In the genomic region with DNA sequence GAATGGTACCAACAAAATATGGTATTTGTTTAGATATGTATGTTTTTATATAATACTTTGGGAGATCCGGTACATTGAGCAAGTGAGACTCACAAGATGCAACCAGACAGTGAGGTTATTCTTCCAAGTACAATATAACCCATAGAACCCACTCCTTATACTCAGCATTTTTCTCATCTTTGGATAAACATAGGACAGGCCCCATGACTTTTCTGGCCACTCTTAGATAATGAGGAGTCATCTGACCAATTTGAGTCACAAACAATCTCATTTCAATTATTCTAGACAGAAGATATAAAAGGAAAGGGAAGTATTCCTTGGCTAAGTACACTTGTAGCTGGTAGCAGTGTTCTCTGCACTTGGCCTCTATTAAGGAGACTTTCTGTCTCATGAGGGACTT, we compare ENCODE assay signal across 22 cellular contexts.
DNase-seq lines count a peak whose midpoint lies in the region; ATAC-seq, FAIRE-seq and TF ChIP-seq lines count a peak whose summit lies in the region.
"Had no signal": no experiment of that assay in that cellular context is flagged by ENCODE, and none has a peak within 500 bp of the region (broad histone marks: within the 10 kb centered on the region; RNA-seq: fewer than 3 reads in every experiment).

No MANE protein-coding gene starts in this region.

- no peak overlapping the region for H3K4me3 Mint-ChIP-seq in activated CD8-positive, alpha-beta T cell treated with anti-CD3 and anti-CD28 coated beads for 36 hours
- H3K4me3 Mint-ChIP-seq: activated naive CD4-positive, alpha-beta T cell treated with anti-CD3 and anti-CD28 coated beads for 36 hours; activated T-cell treated with anti-CD3 and anti-CD28 coated beads, Interleukin-2, amount 50 U/mL, for 4 hours; stimulated activated naive CD8-positive, alpha-beta T cell treated with anti-CD3 and anti-CD28 coated beads, Interleukin-15, amount 100 ng/mL, for 72 hours had no signal

- H3K36me3 ChIP-seq in upper lobe of left lung = no peaks in the 10 kb centered on the region

- H3K9me3 ChIP-seq in A549 (no peaks in the 10 kb centered on the region), upper lobe of left lung (no peaks in the 10 kb centered on the region)

- TF ChIP-seq POLR2A in A549 (IDR thresholded peaks at IDR 0.05; ENCODE audit: low read length) (no peak), upper lobe of left lung (IDR thresholded peaks at IDR 0.05) (no peak), GM18505 (IDR thresholded peaks at IDR 0.05; ENCODE audit: borderline replicate concordance, extremely low read depth, insufficient read depth, insufficient read length) (no peak)

- TF ChIP-seq CTCF in A549 (IDR thresholded peaks at IDR 0.05) (no peak), upper lobe of left lung (IDR thresholded peaks at IDR 0.05) (no peak)
- TF ChIP-seq CTCF in activated CD8-positive, alpha-beta T cell treated with anti-CD3 and anti-CD28 coated beads for 36 hours (IDR thresholded peaks at IDR 0.05) = no peak

- ATAC-seq in A549 = no peak
- no peak for ATAC-seq in upper lobe of left lung (ENCODE audit: low FRiP score in 2 of 2)
- no peak for ATAC-seq in activated CD8-positive, alpha-beta T cell treated with anti-CD3 and anti-CD28 coated beads for 36 hours
- ATAC-seq in GM18505 (IDR thresholded peaks at IDR 0.05; ENCODE audit: unreplicated experiment) = no peak
- ATAC-seq: activated T-cell treated with anti-CD3 and anti-CD28 coated beads, Interleukin-2, amount 50 U/mL, for 4 hours; stimulated activated naive CD8-positive, alpha-beta T cell treated with anti-CD3 and anti-CD28 coated beads, Interleukin-15, amount 100 ng/mL, for 72 hours had no signal

- H3K4me1 Mint-ChIP-seq in activated CD8-positive, alpha-beta T cell treated with anti-CD3 and anti-CD28 coated beads for 36 hours (ENCODE audit: low read depth) = no peaks in the 10 kb centered on the region

- H3K27me3 ChIP-seq in upper lobe of left lung = no peaks in the 10 kb centered on the region

- H3K27me3 Mint-ChIP-seq in activated CD8-positive, alpha-beta T cell treated with anti-CD3 and anti-CD28 coated beads for 36 hours = peaks cover 10% of the 10 kb centered on the region

- H3K4me1 ChIP-seq in A549 = peaks cover 61% of the 10 kb centered on the region
- no peaks in the 10 kb centered on the region for H3K4me1 ChIP-seq in upper lobe of left lung

- no peak overlapping the region for H3K4me2 ChIP-seq in A549

- H3K36me3 Mint-ChIP-seq in activated CD8-positive, alpha-beta T cell treated with anti-CD3 and anti-CD28 coated beads for 36 hours (ENCODE audit: low read depth) = no peaks in the 10 kb centered on the region

- no peak overlapping the region for H3K27ac Mint-ChIP-seq in activated CD8-positive, alpha-beta T cell treated with anti-CD3 and anti-CD28 coated beads for 36 hours
- H3K27ac Mint-ChIP-seq: activated naive CD4-positive, alpha-beta T cell treated with anti-CD3 and anti-CD28 coated beads for 36 hours had no signal

- H3K27ac ChIP-seq in A549 = peak overlapping the region; percentile 9 to 81; a peak in 2 of 6 replicates
- no peak overlapping the region for H3K27ac ChIP-seq in upper lobe of left lung
- H3K27ac ChIP-seq: epithelial cell of prostate had no signal

- no peaks in the 10 kb centered on the region for H3K9me3 Mint-ChIP-seq in activated CD8-positive, alpha-beta T cell treated with anti-CD3 and anti-CD28 coated beads for 36 hours
- H3K9me3 Mint-ChIP-seq: activated naive CD4-positive, alpha-beta T cell treated with anti-CD3 and anti-CD28 coated beads for 36 hours; activated T-cell treated with anti-CD3 and anti-CD28 coated beads, Interleukin-2, amount 50 U/mL, for 4 hours had no signal

- DNase-seq in A549 (ENCODE audit: low read depth in 1 of 2, low spot score in 1 of 2) = no peak
- DNase-seq in OCI-M1 (lab: John Stamatoyannopoulos, UW) = peak; percentile 13
- peak; percentile 18 for DNase-seq in fibroblast of peridontal ligament (ENCODE audit: extremely low read depth)
- peak; percentile 58 for DNase-seq in pons (ENCODE audit: low spot score)
- DNase-seq in upper lobe of left lung = no peak
- DNase-seq in activated CD8-positive, alpha-beta T cell treated with anti-CD3 and anti-CD28 coated beads for 36 hours = no peak
- no peak for DNase-seq in NCI-H446 treated with DMSO at 0.1 percent for 48 hours (lab: John Stamatoyannopoulos, UW)
- DNase-seq: activated CD4-positive, CD25-positive, alpha-beta regulatory T cell treated with anti-CD3 and anti-CD28 coated beads, Interleukin-2, amount 50 U/mL, for 72 hours; activated naive CD4-positive, alpha-beta T cell treated with anti-CD3 and anti-CD28 coated beads for 36 hours; activated T-cell treated with anti-CD3 and anti-CD28 coated beads, Interleukin-2, amount 50 U/mL, for 4 hours; amygdala; GOT3; NCI-H1417; NCI-H2107; NCI-H526 treated with DMSO at 0.1 percent for 48 hours; occipital lobe; Right ventricle myocardium superior; stimulated activated naive CD8-positive, alpha-beta T cell treated with anti-CD3 and anti-CD28 coated beads, Interleukin-15, amount 100 ng/mL, for 72 hours; SW 1271 had no signal

- no peak for FAIRE-seq in A549 (lab: Jason Lieb, UNC)
- FAIRE-seq: keratinocyte had no signal

- no peak for TF ChIP-seq RAD21 in A549 (conservative IDR thresholded peaks at IDR 0.05 in 1 of 2, IDR thresholded peaks at IDR 0.05 in 1 of 2)

- CTCF ChIA-PET in A549 (lab: Yijun Ruan, JAX) = no interaction called here
- CTCF ChIA-PET in activated CD8-positive, alpha-beta T cell treated with anti-CD3 and anti-CD28 coated beads for 36 hours (lab: Charles Lee) = no interaction called here

- POLR2A ChIA-PET in A549 (lab: Yijun Ruan, JAX) = no interaction called here
- POLR2A ChIA-PET in activated CD8-positive, alpha-beta T cell treated with anti-CD3 and anti-CD28 coated beads for 36 hours (lab: Charles Lee) = no interaction called here

- TF ChIP-seq EP300 in A549 (IDR thresholded peaks at IDR 0.05) = no peak
- no peak for TF ChIP-seq EP300 in upper lobe of left lung (IDR thresholded peaks at IDR 0.05)

- H3K4me3 ChIP-seq in A549 = no peak overlapping the region
- H3K4me3 ChIP-seq in upper lobe of left lung = no peak overlapping the region

- 92% methylated on average over 1 of the region's 1 CpG for WGBS in A549 (ENCODE audit: missing lambda C conversion rate)
- WGBS in upper lobe of left lung, 2 donors = 67 to 84% methylated on average over 1 of the region's 1 CpG

- intact Hi-C loops in activated CD8-positive, alpha-beta T cell treated with anti-CD3 and anti-CD28 coated beads for 36 hours (cut with micrococcal nuclease) = no loop called here

TF ChIP-seq in A549, 52 proteins besides CTCF, POLR2A, EP300 and RAD21:
- TF ChIP-seq ZFP36 (IDR thresholded peaks at IDR 0.05; ENCODE audit: borderline replicate concordance, partially characterized antibody) (no peak), MAZ (IDR thresholded peaks at IDR 0.05; ENCODE audit: borderline replicate concordance, low read depth, low read length) (no peak), GATA3 (IDR thresholded peaks at IDR 0.05; ENCODE audit: borderline replicate concordance) (no peak), FOSB (CRISPR knock-in tag; IDR thresholded peaks at IDR 0.05) (no peak), FOSL2 (IDR thresholded peaks at IDR 0.05) (no peak), FOSL2 (CRISPR knock-in tag; IDR thresholded peaks at IDR 0.05) (no peak), HEYL (CRISPR knock-in tag; IDR thresholded peaks at IDR 0.05) (no peak), BHLHE40 (IDR thresholded peaks at IDR 0.05; ENCODE audit: low read depth, low read length) (no peak), SMC3 (IDR thresholded peaks at IDR 0.05) (no peak), EHMT2 (IDR thresholded peaks at IDR 0.05; ENCODE audit: low read depth) (no peak), SREBF2 (IDR thresholded peaks at IDR 0.05) (no peak), ZNF302 (CRISPR knock-in tag; IDR thresholded peaks at IDR 0.05) (no peak), RNF2 (IDR thresholded peaks at IDR 0.05; ENCODE audit: borderline replicate concordance, low read depth) (no peak), HDAC2 (IDR thresholded peaks at IDR 0.05) (no peak), HOXA7 (CRISPR knock-in tag; IDR thresholded peaks at IDR 0.05) (no peak), ATOH8 (CRISPR knock-in tag; IDR thresholded peaks at IDR 0.05; ENCODE audit: low read depth) (no peak), HES2 (IDR thresholded peaks at IDR 0.05) (no peak), RARB (CRISPR knock-in tag; IDR thresholded peaks at IDR 0.05) (no peak), RFX5 (IDR thresholded peaks at IDR 0.05) (no peak)
- TF ChIP-seq, protein P1, sequence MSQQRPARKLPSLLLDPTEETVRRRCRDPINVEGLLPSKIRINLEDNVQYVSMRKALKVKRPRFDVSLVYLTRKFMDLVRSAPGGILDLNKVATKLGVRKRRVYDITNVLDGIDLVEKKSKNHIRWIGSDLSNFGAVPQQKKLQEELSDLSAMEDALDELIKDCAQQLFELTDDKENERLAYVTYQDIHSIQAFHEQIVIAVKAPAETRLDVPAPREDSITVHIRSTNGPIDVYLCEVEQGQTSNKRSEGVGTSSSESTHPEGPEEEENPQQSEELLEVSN (IDR thresholded peaks at IDR 0.05; ENCODE audit: borderline replicate concordance, low read depth) = no peak

Comparison
In these comparisons a context has a peak if more than half of its experiments do, and no peak if none do; other contexts are left out.
1. DNase-seq: peak in OCI-M1 (single experiment), fibroblast of peridontal ligament (single experiment) and pons (single experiment); none in A549 (0 of 2), upper lobe of left lung (0 of 2), activated CD8-positive, alpha-beta T cell treated with anti-CD3 and anti-CD28 coated beads for 36 hours (single experiment) and NCI-H446 treated with DMSO at 0.1 percent for 48 hours (single experiment).
2. H3K27ac ChIP-seq: peak in A549 (2 of 2); none in upper lobe of left lung (0 of 4).